ENCODE assay signal across 16 cellular contexts in genomic region chr3:187292186-187292585, GRCh38. TPM values are rescaled to one million over a fixed set of nuclear protein-coding genes. Genes with fewer than 3 reads are reported as not detected.
DNase-seq lines count a peak whose midpoint lies in the region; ATAC-seq and TF ChIP-seq lines count a peak whose summit lies in the region.
"Had no signal": no experiment of that assay in that cellular context is flagged by ENCODE, and none has a peak within 500 bp of the region (broad histone marks: within the 10 kb centered on the region; RNA-seq: fewer than 3 reads in every experiment).

No MANE protein-coding gene starts in this region.

- no peak overlapping the region for H2AK5ac ChIP-seq in neuronal stem cell (ENCODE audit: low read depth, low read length)

- no peak overlapping the region for H3K23ac ChIP-seq in neuronal stem cell (ENCODE audit: low read depth, low read length, poor library complexity)

- CTCF ChIA-PET in activated CD4-positive, alpha-beta T cell treated with anti-CD3 and anti-CD28 coated beads, Interleukin-2, amount 10 ng/mL, durations not matched to agents 7 days and 5 days (lab: Charles Lee), result no interaction called here
- CTCF ChIA-PET in RWPE1 (lab: Yijun Ruan, JAX), result no interaction called here

- H2BK5ac ChIP-seq in neuronal stem cell (ENCODE audit: low read length), result no peak overlapping the region

- H3K27ac ChIP-seq in neuronal stem cell (replicated peaks; ENCODE audit: low read length) (no peak overlapping the region), RWPE1 (no peak overlapping the region)

- no peak for TF ChIP-seq CTCF in AG09309 (IDR thresholded peaks at IDR 0.05; ENCODE audit: control insufficient read depth, insufficient read depth, low read depth, low read length, missing control alignments)
- TF ChIP-seq CTCF in WI38 (IDR thresholded peaks at IDR 0.05; ENCODE audit: low read depth, low read length), result no peak
- no peak for TF ChIP-seq CTCF in RWPE1 (conservative IDR thresholded peaks at IDR 0.05; ENCODE audit: low read depth)

- no peak overlapping the region for H3K4me2 ChIP-seq in neuronal stem cell (ENCODE audit: insufficient read depth, low read length, poor library complexity, severe bottlenecking)

- no peaks in the 10 kb centered on the region for H3K36me3 ChIP-seq in neuronal stem cell (replicated peaks in 1 of 2; ENCODE audit: control insufficient read depth in 2 of 2, insufficient read depth in 2 of 2, low read length in 2 of 2)

- peaks cover 7% of the 10 kb centered on the region in 2 donors for H3K4me1 ChIP-seq in neuronal stem cell (ENCODE audit: control insufficient read depth in 2 of 2, insufficient read depth in 1 of 2, low read depth in 1 of 2, low read length in 2 of 2)

- H3K9me3 Mint-ChIP-seq in activated CD4-positive, alpha-beta T cell treated with anti-CD3 and anti-CD28 coated beads, Interleukin-2, amount 10 ng/mL, durations not matched to agents 7 days and 5 days, result no peaks in the 10 kb centered on the region
- H3K9me3 Mint-ChIP-seq: stimulated activated effector memory CD8-positive, alpha-beta T cell treated with anti-CD3 and anti-CD28 coated beads, Interleukin-12 subunit alpha, Interleukin-12 subunit beta, amount 100 ng/mL, for 72 hours had no signal

- H3K18ac ChIP-seq in neuronal stem cell (ENCODE audit: low read length), result peak overlapping the region; percentile 15

- ATAC-seq in left ventricle myocardium superior (peak; percentile 61), GM21619 (IDR thresholded peaks at IDR 0.05; ENCODE audit: unreplicated experiment) (no peak)

- no peak overlapping the region for H3K14ac ChIP-seq in neuronal stem cell (ENCODE audit: low read length)

- H3K27me3 Mint-ChIP-seq in activated CD4-positive, alpha-beta T cell treated with anti-CD3 and anti-CD28 coated beads, Interleukin-2, amount 10 ng/mL, durations not matched to agents 7 days and 5 days, result peaks cover 54% of the 10 kb centered on the region

- H4K8ac ChIP-seq in neuronal stem cell (ENCODE audit: low read depth, low read length), result no peak overlapping the region

- H4K91ac ChIP-seq in neuronal stem cell (ENCODE audit: low read depth, low read length, poor library complexity), result no peak overlapping the region

- no peak overlapping the region for H2BK120ac ChIP-seq in neuronal stem cell (ENCODE audit: low read depth, low read length)

- no peaks in the 10 kb centered on the region for H3K9me3 ChIP-seq in neuronal stem cell (replicated peaks in 1 of 2; ENCODE audit: control insufficient read depth in 2 of 2, insufficient read depth in 1 of 2, low read depth in 1 of 2, low read length in 2 of 2)
- H3K9me3 ChIP-seq: Caco-2 had no signal

- no peak overlapping the region for H3K27ac Mint-ChIP-seq in activated CD4-positive, alpha-beta T cell treated with anti-CD3 and anti-CD28 coated beads, Interleukin-2, amount 10 ng/mL, durations not matched to agents 7 days and 5 days
- H3K27ac Mint-ChIP-seq: stimulated activated effector memory CD8-positive, alpha-beta T cell treated with anti-CD3 and anti-CD28 coated beads, Interleukin-12 subunit alpha, Interleukin-12 subunit beta, amount 100 ng/mL, for 72 hours had no signal

- H3K9ac ChIP-seq in neuronal stem cell (ENCODE audit: low read depth, low read length, poor library complexity), result no peak overlapping the region

- H3K36me3 Mint-ChIP-seq in activated CD4-positive, alpha-beta T cell treated with anti-CD3 and anti-CD28 coated beads, Interleukin-2, amount 10 ng/mL, durations not matched to agents 7 days and 5 days (ENCODE audit: low read depth), result no peaks in the 10 kb centered on the region
- H3K36me3 Mint-ChIP-seq: stimulated activated effector memory CD8-positive, alpha-beta T cell treated with anti-CD3 and anti-CD28 coated beads, Interleukin-12 subunit alpha, Interleukin-12 subunit beta, amount 100 ng/mL, for 72 hours had no signal

- H3K4me3 ChIP-seq in AG09309 (ENCODE audit: control insufficient read depth, low read depth, low read length) (peak overlapping the region; percentile 76), WI38 (ENCODE audit: low read depth, low read length) (peak overlapping the region; percentile 76), neuronal stem cell (ENCODE audit: low read length in 2 of 2) (no peak overlapping the region)

- no peaks in the 10 kb centered on the region for H3K4me1 Mint-ChIP-seq in activated CD4-positive, alpha-beta T cell treated with anti-CD3 and anti-CD28 coated beads, Interleukin-2, amount 10 ng/mL, durations not matched to agents 7 days and 5 days
- H3K4me1 Mint-ChIP-seq: stimulated activated effector memory CD8-positive, alpha-beta T cell treated with anti-CD3 and anti-CD28 coated beads, Interleukin-12 subunit alpha, Interleukin-12 subunit beta, amount 100 ng/mL, for 72 hours had no signal

- no CpG with 5 or more reads among the region's 9 CpGs for WGBS in neuronal stem cell (ENCODE audit: extremely low coverage in 2 of 2, insufficient read length in 2 of 2, insufficient replicate concordance in 1 of 2), 2 donors

- DNase-seq in AG09309 (ENCODE audit: low read depth) (no peak), left ventricle myocardium superior (no peak), neuronal stem cell (ENCODE audit: low spot score) (no peak), RWPE1 (ENCODE audit: low spot score) (no peak), NCI-H1417 treated with DMSO at 0.1 percent for 48 hours (lab: John Stamatoyannopoulos, UW) (no peak)
- DNase-seq in activated CD4-positive, alpha-beta T cell treated with anti-CD3 and anti-CD28 coated beads, Interleukin-2, amount 10 ng/mL, durations not matched to agents 7 days and 5 days, result no peak
- DNase-seq: GF-D8; Karpas-422; NCI-H446 treated with DMSO at 0.1 percent for 48 hours; stimulated activated CD4-positive, alpha-beta T cell treated with anti-CD3 and anti-CD28 coated beads, Interleukin-4, amount 100 ng/mL, for 4 hours had no signal

- no peak overlapping the region for H2AFZ ChIP-seq in neuronal stem cell (ENCODE audit: low read length)

- H3K27me3 ChIP-seq in neuronal stem cell (ENCODE audit: control insufficient read depth in 3 of 3, insufficient read depth in 3 of 3, low read depth in 1 of 3, low read length in 3 of 3), result peaks cover 0 to 26% (median 2%) of the 10 kb centered on the region in 3 experiments

- no peak overlapping the region for H3K4me3 Mint-ChIP-seq in activated CD4-positive, alpha-beta T cell treated with anti-CD3 and anti-CD28 coated beads, Interleukin-2, amount 10 ng/mL, durations not matched to agents 7 days and 5 days
- H3K4me3 Mint-ChIP-seq: stimulated activated effector memory CD8-positive, alpha-beta T cell treated with anti-CD3 and anti-CD28 coated beads, Interleukin-12 subunit alpha, Interleukin-12 subunit beta, amount 100 ng/mL, for 72 hours had no signal

- POLR2A ChIA-PET in activated CD4-positive, alpha-beta T cell treated with anti-CD3 and anti-CD28 coated beads, Interleukin-2, amount 10 ng/mL, durations not matched to agents 7 days and 5 days (lab: Charles Lee), result no interaction called here
- POLR2A ChIA-PET in RWPE1 (lab: Yijun Ruan, JAX; ENCODE audit: low non-redundant PET), result no interaction called here

- H3K4ac ChIP-seq in neuronal stem cell (ENCODE audit: low read length), result no peak overlapping the region

- intact Hi-C loops in left ventricle myocardium superior (cut with micrococcal nuclease), result loop anchor here (10.0 kb wide), 1 partner anchor 77 kb away; no protein-coding TSS in a partner anchor

- H2BK12ac ChIP-seq in neuronal stem cell (ENCODE audit: low read length), result no peak overlapping the region

- no peak overlapping the region for H2BK15ac ChIP-seq in neuronal stem cell (ENCODE audit: low read length)

- H3K79me1 ChIP-seq in neuronal stem cell (ENCODE audit: low read depth, low read length), result no peaks in the 10 kb centered on the region

RNA-seq across cellular contexts. Expression of gene MASP1, which starts 0.6 kb away (rescaled TPM):
- 51.9 TPM for total RNA-seq in left ventricle myocardium superior
- 0.32 TPM for polyA plus RNA-seq in neuronal stem cell (2013, experiment 1 of 2)
- 0.32 TPM for polyA plus RNA-seq in neuronal stem cell (2013, experiment 2 of 2)
- total RNA-seq in activated CD4-positive, alpha-beta T cell treated with anti-CD3 and anti-CD28 coated beads, Interleukin-2, amount 10 ng/mL, durations not matched to agents 7 days and 5 days, result not detected
- total RNA-seq: A673, Caco-2, OCI-LY7 had no signal

Comparison
In these comparisons a context has a peak if more than half of its experiments do, and no peak if none do; other contexts are left out.
1. H3K4me3 ChIP-seq: peak in AG09309 (single experiment) and WI38 (single experiment); none in neuronal stem cell (0 of 2).
2. RNA of gene MASP1, which starts 0.6 kb away (total RNA-seq): 51.9 TPM in left ventricle myocardium superior (single experiment); not detected in activated CD4-positive, alpha-beta T cell treated with anti-CD3 and anti-CD28 coated beads, Interleukin-2, amount 10 ng/mL, durations not matched to agents 7 days and 5 days; every median in the first group is over 10 times any median in the second.